21 cellular contexts compared by ENCODE assay signal in the genomic region with DNA sequence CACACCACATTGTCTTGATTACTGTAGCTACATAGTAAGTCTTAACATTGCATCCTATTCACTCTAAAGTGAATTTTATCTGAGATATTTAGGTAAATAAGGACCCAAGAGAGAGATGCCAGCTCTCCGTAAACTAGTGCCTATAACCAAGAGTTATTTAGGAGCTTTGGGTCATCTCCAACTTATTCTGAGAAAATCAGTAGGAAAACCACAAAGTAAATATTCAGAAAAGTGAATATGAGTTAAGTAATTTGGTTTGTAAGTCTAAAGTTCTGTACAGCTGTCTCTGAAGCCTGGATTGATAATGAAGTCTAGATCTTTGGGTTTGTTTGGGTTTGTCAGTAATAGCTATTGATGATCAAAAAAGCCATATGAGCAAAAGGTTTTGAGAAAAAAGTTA.
DNase-seq lines count a peak whose midpoint lies in the region; ATAC-seq, FAIRE-seq and TF ChIP-seq lines count a peak whose summit lies in the region.
"Had no signal": no experiment of that assay in that cellular context is flagged by ENCODE, and none has a peak within 500 bp of the region (broad histone marks: within the 10 kb centered on the region; RNA-seq: fewer than 3 reads in every experiment).

No MANE protein-coding gene starts in this region.

- no peaks in the 10 kb centered on the region; the same call in 1 of the 2 replicates for H4K20me1 ChIP-seq in K562 (replicated peaks; ENCODE audit: control insufficient read depth, insufficient read depth, low read length)

- CTCF ChIA-PET in K562 (lab: Yijun Ruan, JAX; ENCODE audit: low intra/inter-chr PET ratio): no interaction called here

- H3K27ac ChIP-seq in left ventricle myocardium inferior (replicated peaks) (peak overlapping the region; percentile 48), K562 (ENCODE audit: extremely low read depth, low read depth, low read length) (0 out of 3 replicates have a peak overlapping the region, but pooled peaks have one; percentile 1), muscle layer of duodenum (ENCODE audit: low read length) (peak overlapping the region; percentile 32), vagina (peak overlapping the region; percentile 42)
- H3K27ac ChIP-seq: BLaER1, esophagus squamous epithelium had no signal

- BruUV-seq in K562 (replicated peaks; lab: Mats Ljungman, UMichigan): no TSS peak

- FAIRE-seq in K562 (lab: Jason Lieb, UNC): no peak
- FAIRE-seq: G401.6 had no signal

- H3K4me3 ChIP-seq in left ventricle myocardium inferior (no peak overlapping the region), K562 (no peak overlapping the region), muscle layer of duodenum (ENCODE audit: low read depth in 1 of 2, low read length in 2 of 2) (no peak overlapping the region), vagina (no peak overlapping the region)
- H3K4me3 ChIP-seq: BLaER1, esophagus squamous epithelium had no signal

- peaks cover 72% of the 10 kb centered on the region for H3K79me2 ChIP-seq in K562 (ENCODE audit: control insufficient read depth, insufficient read depth, low read length)

- H3K4me2 ChIP-seq in K562 (ENCODE audit: insufficient read depth, low read length): no peak overlapping the region

- no peak for TF ChIP-seq EP300 in K562 (IDR thresholded peaks at IDR 0.05; ENCODE audit: low read length)

- no peaks in the 10 kb centered on the region for H3K36me3 ChIP-seq in left ventricle myocardium inferior
- H3K36me3 ChIP-seq in K562 (ENCODE audit: control insufficient read depth, insufficient read depth, low read length): peaks cover 3% of the 10 kb centered on the region; the same call in 1 of the 3 replicates
- H3K36me3 ChIP-seq in muscle layer of duodenum (ENCODE audit: control insufficient read depth in 1 of 2, insufficient read depth in 2 of 2, low read length in 2 of 2): no peaks in the 10 kb centered on the region
- H3K36me3 ChIP-seq in vagina: no peaks in the 10 kb centered on the region
- H3K36me3 ChIP-seq: BLaER1, esophagus squamous epithelium had no signal

- H3K9ac ChIP-seq in K562 (ENCODE audit: insufficient read depth in 1 of 2, low read depth in 2 of 2, low read length in 2 of 2): no peak overlapping the region
- H3K9ac ChIP-seq: BLaER1 had no signal

- no peak for DNase-seq in left ventricle myocardium inferior
- no peak for DNase-seq in Right ventricle myocardium superior
- DNase-seq in K562 (ENCODE audit: extremely low read depth in 1 of 4, low spot score in 3 of 4): no peak
- no peak for DNase-seq in vagina (ENCODE audit: extremely low spot score in 2 of 2)
- DNase-seq in NCI-H2107 (lab: John Stamatoyannopoulos, UW): no peak
- DNase-seq in DMS 273 treated with DMSO at 0.1 percent for 48 hours (lab: John Stamatoyannopoulos, UW): no peak
- DNase-seq: activated CD8-positive, alpha-beta T cell treated with anti-CD3 and anti-CD28 coated beads, Interleukin-2, amount 10 ng/mL, durations not matched to agents 7 days and 5 days; activated naive CD4-positive, alpha-beta T cell treated with anti-CD3 and anti-CD28 coated beads, Interleukin-2, amount 50 U/mL, for 16 hours; activated T-cell treated with anti-CD3 and anti-CD28 coated beads, Interleukin-2, amount 50 U/mL, for 1 hour; effector memory CD8-positive, alpha-beta T cell; esophagus squamous epithelium; NCI-H1105 treated with DMSO at 0.1 percent for 48 hours; NCI-H2081; retina; RPMI8226; stimulated activated CD4-positive, alpha-beta T cell treated with anti-CD3 and anti-CD28 coated beads, Interleukin-12 subunit alpha, Interleukin-12 subunit beta, amount 100 ng/mL, for 4 hours had no signal

- H2AFZ ChIP-seq in K562 (ENCODE audit: low read depth, low read length): no peak overlapping the region

- no peak for TF ChIP-seq RAD21 in K562 (CRISPR knock-in tag; conservative IDR thresholded peaks at IDR 0.05 in 1 of 2, IDR thresholded peaks at IDR 0.05 in 1 of 2)

- peaks cover 62% of the 10 kb centered on the region for H3K4me1 ChIP-seq in left ventricle myocardium inferior
- peaks cover 7 to 14% of the 10 kb centered on the region in 2 experiments; a peak in 3 of 5 replicates for H3K4me1 ChIP-seq in K562 (replicated peaks in 1 of 2; ENCODE audit: control insufficient read depth in 2 of 2, insufficient read depth in 2 of 2, low read length in 2 of 2)
- peaks cover 8 to 18% of the 10 kb centered on the region in 2 donors for H3K4me1 ChIP-seq in muscle layer of duodenum (ENCODE audit: control insufficient read depth in 1 of 2, insufficient read depth in 2 of 2, low read length in 2 of 2)
- peaks cover 56% of the 10 kb centered on the region for H3K4me1 ChIP-seq in vagina

- no peaks in the 10 kb centered on the region for H3K9me1 ChIP-seq in K562 (ENCODE audit: control insufficient read depth, insufficient read depth, low read length)

- H3K27me3 ChIP-seq in left ventricle myocardium inferior (ENCODE audit: low read depth) (no peaks in the 10 kb centered on the region), K562 (ENCODE audit: control insufficient read depth in 2 of 2, insufficient read depth in 2 of 2, low read length in 2 of 2) (no peaks in the 10 kb centered on the region), muscle layer of duodenum (ENCODE audit: low read depth, low read length) (no peaks in the 10 kb centered on the region), vagina (no peaks in the 10 kb centered on the region)
- H3K27me3 ChIP-seq: BLaER1, esophagus squamous epithelium had no signal

- no peak for ATAC-seq in Right ventricle myocardium superior (ENCODE audit: poor library complexity)
- no peak; the same call in 2 of the 3 replicates for ATAC-seq in K562
- ATAC-seq in HG02973 (IDR thresholded peaks at IDR 0.05; ENCODE audit: unreplicated experiment): no peak
- ATAC-seq: activated CD4-positive, CD25-positive, alpha-beta regulatory T cell treated with anti-CD3 and anti-CD28 coated beads, Interleukin-2, amount 50 U/mL, for 24 hours; activated CD8-positive, alpha-beta T cell treated with anti-CD3 and anti-CD28 coated beads, Interleukin-2, amount 10 ng/mL, durations not matched to agents 7 days and 5 days; effector memory CD8-positive, alpha-beta T cell had no signal

- POLR2A ChIA-PET in K562 (lab: Yijun Ruan, JAX): interaction anchor here (1.4 to 2.0 kb wide), 4 partner anchors 9 to 118 kb away, joined by 3 to 6 read pairs (median 4); no protein-coding TSS in a partner anchor

- TF ChIP-seq CTCF in left ventricle myocardium inferior (IDR thresholded peaks at IDR 0.05; ENCODE audit: borderline replicate concordance) (no peak), K562 (IDR thresholded peaks at IDR 0.05 in 2 of 3, conservative IDR thresholded peaks at IDR 0.05 in 1 of 3; ENCODE audit: insufficient read depth in 2 of 3, low read depth in 1 of 3, low read length in 3 of 3) (no peak), vagina (IDR thresholded peaks at IDR 0.05) (no peak)

- in situ Hi-C loops in K562 (cut with MboI): no loop called here

- TF ChIP-seq POLR2A in K562 (conservative IDR thresholded peaks at IDR 0.05) (no peak), vagina (IDR thresholded peaks at IDR 0.05) (no peak)

- no peaks in the 10 kb centered on the region for H3K9me3 ChIP-seq in left ventricle myocardium inferior (replicated peaks)
- no peaks in the 10 kb centered on the region for H3K9me3 ChIP-seq in K562 (replicated peaks; ENCODE audit: control insufficient read depth, insufficient read depth, low read depth, low read length)
- H3K9me3 ChIP-seq in muscle layer of duodenum (ENCODE audit: control insufficient read depth in 1 of 2, low read length in 2 of 2): no peaks in the 10 kb centered on the region
- H3K9me3 ChIP-seq in vagina: no peaks in the 10 kb centered on the region
- H3K9me3 ChIP-seq: BLaER1, esophagus squamous epithelium had no signal

- 63% methylated on average over 1 of the region's 1 CpG for WGBS in K562 (ENCODE audit: insufficient coverage, low coverage, missing lambda C conversion rate)

- intact Hi-C loops in left ventricle myocardium inferior (cut with micrococcal nuclease): no loop called here
- intact Hi-C loops in Right ventricle myocardium superior (cut with DNase I): loop anchor here (5.0 to 10.0 kb wide), 2 partner anchors 33 to 115 kb away; no protein-coding TSS in a partner anchor
- intact Hi-C loops in K562 (cut with micrococcal nuclease): no loop called here
- intact Hi-C loops in vagina (cut with DNase I): no loop called here

TF ChIP-seq in K562, 482 proteins besides CTCF, POLR2A, EP300 and RAD21 (continues in another document):
- TF ChIP-seq ZNF311 (CRISPR knock-in tag; IDR thresholded peaks at IDR 0.05) (no peak), CBX3 (IDR thresholded peaks at IDR 0.05; ENCODE audit: borderline replicate concordance in 1 of 2, low read length in 2 of 2) (no peak), FOXA3 (CRISPR knock-in tag; conservative IDR thresholded peaks at IDR 0.05 in 1 of 2, IDR thresholded peaks at IDR 0.05 in 1 of 2) (0 out of 4 replicates have a peak, but pooled peaks of 1 of the 2 experiments have one; percentile 5), SP2 (IDR thresholded peaks at IDR 0.05; ENCODE audit: extremely low read depth, low read depth, low read length, poor library complexity, severe bottlenecking) (no peak), SRSF1 (IDR thresholded peaks at IDR 0.05; ENCODE audit: low read depth, low read length) (no peak), KAT7 (CRISPR knock-in tag; IDR thresholded peaks at IDR 0.05; ENCODE audit: borderline replicate concordance) (0 out of 2 replicates have a peak, but pooled peaks have one; percentile 20), SOX6 (IDR thresholded peaks at IDR 0.05) (no peak)
